In the genomic region with DNA sequence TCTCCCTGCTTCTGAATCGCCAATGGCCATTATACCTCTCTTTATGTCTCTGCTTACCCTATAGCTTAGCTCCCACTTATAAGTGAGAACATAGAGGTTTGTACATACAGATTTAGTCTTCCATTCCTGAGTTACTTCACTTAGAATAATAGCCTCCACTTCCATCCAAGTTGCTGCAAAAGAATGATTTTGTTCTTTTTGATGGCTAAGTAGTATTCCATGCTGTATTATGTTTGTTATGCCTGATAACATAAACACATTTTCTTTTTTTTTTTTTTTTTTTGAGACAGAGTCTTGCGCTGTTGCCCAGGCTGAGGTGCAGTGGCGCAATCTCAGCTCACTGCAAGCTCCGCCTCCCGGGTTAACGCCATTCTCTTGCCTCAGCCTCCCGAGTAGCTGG, we compare ENCODE assay signal across 5 cellular contexts. TPM values are rescaled to one million over a fixed set of nuclear protein-coding genes. Genes with fewer than 3 reads are reported as not detected.
DNase-seq lines count a peak whose midpoint lies in the region; ATAC-seq, FAIRE-seq and TF ChIP-seq lines count a peak whose summit lies in the region.
"Not testable (repeated sequence)": the region's sequence is repeated elsewhere in the genome, so short reads cannot be mapped to it uniquely, and the experiment has no call there.
"Had no signal": no experiment of that assay in that cellular context is flagged by ENCODE, and none has a peak within 500 bp of the region (broad histone marks: within the 10 kb centered on the region; RNA-seq: fewer than 3 reads in every experiment).

No MANE protein-coding gene starts in this region.

- intact Hi-C loops in K562 (cut with micrococcal nuclease); thyroid gland (cut with DNase I): not testable (repeated sequence)

- TF ChIP-seq POLR2A in K562 (conservative IDR thresholded peaks at IDR 0.05); thyroid gland (IDR thresholded peaks at IDR 0.05): not testable (repeated sequence)

- BruUV-seq in K562 (replicated peaks; lab: Mats Ljungman, UMichigan): not testable (repeated sequence)

- ATAC-seq in K562: not testable (repeated sequence)

- not testable (repeated sequence) for H3K9me1 ChIP-seq in K562 (ENCODE audit: control insufficient read depth, insufficient read depth, low read length)

- not testable (repeated sequence) for TF ChIP-seq CTCF in HEK293 (tag by site-specific recombination; IDR thresholded peaks at IDR 0.05); K562 (IDR thresholded peaks at IDR 0.05 in 2 of 3, conservative IDR thresholded peaks at IDR 0.05 in 1 of 3; ENCODE audit: insufficient read depth in 2 of 3, low read depth in 1 of 3, low read length in 3 of 3); thyroid gland (IDR thresholded peaks at IDR 0.05)

- H3K36me3 ChIP-seq in HEK293 (ENCODE audit: control insufficient read depth in 2 of 2, insufficient read depth in 1 of 2, low read length in 2 of 2); K562 (ENCODE audit: control insufficient read depth, insufficient read depth, low read length); thyroid gland: not testable (repeated sequence)

- not testable (repeated sequence) for H3K27me3 ChIP-seq in K562 (ENCODE audit: control insufficient read depth in 2 of 2, insufficient read depth in 2 of 2, low read length in 2 of 2); thyroid gland

- peaks cover 15% of the 10 kb centered on the region for H3K4me1 Mint-ChIP-seq in activated naive CD4-positive, alpha-beta T cell treated with anti-CD3 and anti-CD28 coated beads, Interleukin-2, amount 50 U/mL, for 24 hours

- peak overlapping the region; percentile 23 for H3K27ac Mint-ChIP-seq in activated naive CD4-positive, alpha-beta T cell treated with anti-CD3 and anti-CD28 coated beads, Interleukin-2, amount 50 U/mL, for 24 hours

- DNase-seq in K562 (ENCODE audit: extremely low read depth in 1 of 4, low spot score in 3 of 4); thyroid gland: not testable (repeated sequence)

- not testable (repeated sequence) for TF ChIP-seq RAD21 in K562 (CRISPR knock-in tag; conservative IDR thresholded peaks at IDR 0.05 in 1 of 2, IDR thresholded peaks at IDR 0.05 in 1 of 2)

- TF ChIP-seq EP300 in K562 (IDR thresholded peaks at IDR 0.05; ENCODE audit: low read length): not testable (repeated sequence)

- POLR2A ChIA-PET in HEK293 (lab: Yijun Ruan, JAX); K562 (lab: Yijun Ruan, JAX): not testable (repeated sequence)

- in situ Hi-C loops in K562 (cut with MboI): not testable (repeated sequence)

- H3K9ac ChIP-seq in K562 (ENCODE audit: insufficient read depth in 1 of 2, low read depth in 2 of 2, low read length in 2 of 2): not testable (repeated sequence)

- H3K9me3 ChIP-seq in HEK293 (ENCODE audit: control insufficient read depth, insufficient read depth, low read depth, low read length); K562 (replicated peaks; ENCODE audit: control insufficient read depth, insufficient read depth, low read depth, low read length); thyroid gland: not testable (repeated sequence)

- H3K36me3 Mint-ChIP-seq in activated naive CD4-positive, alpha-beta T cell treated with anti-CD3 and anti-CD28 coated beads, Interleukin-2, amount 50 U/mL, for 24 hours: not testable (repeated sequence)

- WGBS in K562 (ENCODE audit: insufficient coverage, low coverage, missing lambda C conversion rate): 0% methylated on average over 1 of the region's 7 CpGs
- WGBS in thyroid gland, 2 donors: 98% methylated on average over 7 of the region's 7 CpGs

- not testable (repeated sequence) for H3K4me1 ChIP-seq in HEK293 (ENCODE audit: control insufficient read depth, insufficient read depth, low read length); K562 (replicated peaks in 1 of 2; ENCODE audit: control insufficient read depth in 2 of 2, insufficient read depth in 2 of 2, low read length in 2 of 2)
- H3K4me1 ChIP-seq in thyroid gland: peaks cover 8 to 30% of the 10 kb centered on the region in 2 donors

- not testable (repeated sequence) for H3K4me3 ChIP-seq in HEK293 (ENCODE audit: low read depth, low read length); K562; thyroid gland (replicated peaks in 1 of 3)

- CTCF ChIA-PET in HEK293 (lab: Yijun Ruan, JAX); K562 (lab: Yijun Ruan, JAX; ENCODE audit: low intra/inter-chr PET ratio): not testable (repeated sequence)

- H3K79me2 ChIP-seq in K562 (ENCODE audit: control insufficient read depth, insufficient read depth, low read length): not testable (repeated sequence)

- not testable (repeated sequence) for H3K27me3 Mint-ChIP-seq in activated naive CD4-positive, alpha-beta T cell treated with anti-CD3 and anti-CD28 coated beads, Interleukin-2, amount 50 U/mL, for 24 hours

- H3K9me3 Mint-ChIP-seq in activated naive CD4-positive, alpha-beta T cell treated with anti-CD3 and anti-CD28 coated beads, Interleukin-2, amount 50 U/mL, for 24 hours: not testable (repeated sequence)

- not testable (repeated sequence) for H3K4me3 Mint-ChIP-seq in activated naive CD4-positive, alpha-beta T cell treated with anti-CD3 and anti-CD28 coated beads, Interleukin-2, amount 50 U/mL, for 24 hours

- H4K20me1 ChIP-seq in K562 (replicated peaks; ENCODE audit: control insufficient read depth, insufficient read depth, low read length): not testable (repeated sequence)

- not testable (repeated sequence) for H3K27ac ChIP-seq in HEK293 (ENCODE audit: extremely low read depth, low read depth, low read length); K562 (ENCODE audit: extremely low read depth, low read depth, low read length)
- H3K27ac ChIP-seq in thyroid gland: peak overlapping the region in 2 of 3 donors; percentile 5 to 78

- H3K4me2 ChIP-seq in K562 (ENCODE audit: insufficient read depth, low read length): not testable (repeated sequence)

- H2AFZ ChIP-seq in K562 (ENCODE audit: low read depth, low read length): not testable (repeated sequence)

- not testable (repeated sequence) for FAIRE-seq in K562 (lab: Jason Lieb, UNC)

RNA-seq across cellular contexts. Expression of a gene that starts 21.1 kb away (rescaled TPM):
- 0.37 and 0.83 TPM in 2 replicates for total RNA-seq in K562 (2011; cell fraction: chromatin; rRNA removed; ENCODE audit: low replicate concordance)
- total RNA-seq in K562 (2011; cell fraction: nucleolus; rRNA removed): 0.83 and 2.2 TPM in 2 replicates
- total RNA-seq in K562 (2011; cell fraction: nucleoplasm; rRNA removed): 0.53 and 0.73 TPM in 2 replicates
- 0.64 TPM in 1 of 2 replicates, not detected in the other for total RNA-seq in K562 (2014; rRNA removed)
- 0.29 and 0.61 TPM in 2 replicates for total RNA-seq in K562 (2014; rRNA removed; fragmentation: Illumina TruSeq; extraction: Trizol)
- 0.33 and 0.60 TPM in 2 replicates for total RNA-seq in K562 (2015; rRNA removed; fragmentation: Illumina TruSeq; extraction: Trizol)
- total RNA-seq in K562 (2021): 0.85 and 1.00 TPM in 2 replicates
- polyA plus RNA-seq in K562 (2011; rRNA removed): 0.93 and 1.6 TPM in 2 replicates
- polyA plus RNA-seq in K562 (2011; cell fraction: cytosol; rRNA removed): 0.13 and 1.2 TPM in 2 replicates
- polyA plus RNA-seq in K562 (2011; cell fraction: nucleus; rRNA removed): 0.54 and 0.65 TPM in 2 replicates
- polyA plus RNA-seq in K562 (2012): 0.64 and 2.2 TPM in 2 replicates
- 0.61 and 0.96 TPM in 2 replicates for polyA plus RNA-seq in K562 (2014; fragmentation: Illumina TruSeq; extraction: Trizol)
- under 1 TPM; 0.18 to 0.37 TPM for polyA plus RNA-seq in K562 (2014; fragmentation: Nextera tagmentation; extraction: Ambion mirVana)
- 1.1 and 1.6 TPM in 2 replicates for polyA plus RNA-seq in K562 (2014; rRNA removed)
- polyA minus RNA-seq in K562 (2011; rRNA and poly(A)+ RNA removed): 0.42 and 1.9 TPM in 2 replicates
- not detected in 2 replicates for polyA minus RNA-seq in K562 (2011; cell fraction: cytosol; rRNA and poly(A)+ RNA removed)
- polyA minus RNA-seq in K562 (2011; cell fraction: nucleus; rRNA and poly(A)+ RNA removed): 0.40 and 1.4 TPM in 2 replicates
- 1 to 10 TPM; 2.6 to 9.4 (median 3.8) TPM for total RNA-seq in thyroid gland
- total RNA-seq: Daoy had no signal

RNA-seq across cellular contexts. Expression of a gene that starts 21.4 kb away (rescaled TPM):
- total RNA-seq in K562 (2011; cell fraction: chromatin; rRNA removed; ENCODE audit: low replicate concordance): 10.9 and 32.7 TPM in 2 replicates
- total RNA-seq in K562 (2011; cell fraction: nucleolus; rRNA removed): 6.5 and 8.0 TPM in 2 replicates
- total RNA-seq in K562 (2011; cell fraction: nucleoplasm; rRNA removed): 16.4 and 26.8 TPM in 2 replicates
- total RNA-seq in K562 (2014; rRNA removed): 38.9 and 47.9 TPM in 2 replicates
- total RNA-seq in K562 (2014; rRNA removed; fragmentation: Illumina TruSeq; extraction: Trizol): 65.1 and 77.7 TPM in 2 replicates
- 57.5 and 63.2 TPM in 2 replicates for total RNA-seq in K562 (2015; rRNA removed; fragmentation: Illumina TruSeq; extraction: Trizol)
- 41.9 and 46.2 TPM in 2 replicates for total RNA-seq in K562 (2021)
- 52.3 and 71.5 TPM in 2 replicates for polyA plus RNA-seq in K562 (2011; rRNA removed)
- 12.0 and 24.9 TPM in 2 replicates for polyA plus RNA-seq in K562 (2011; cell fraction: cytosol; rRNA removed)
- polyA plus RNA-seq in K562 (2011; cell fraction: nucleus; rRNA removed): 16.6 and 28.1 TPM in 2 replicates
- 25.4 and 33.0 TPM in 2 replicates for polyA plus RNA-seq in K562 (2012)
- polyA plus RNA-seq in K562 (2014; fragmentation: Illumina TruSeq; extraction: Trizol): 47.0 and 51.9 TPM in 2 replicates
- 10 to 100 TPM; 70.1 to 75.0 TPM for polyA plus RNA-seq in K562 (2014; fragmentation: Nextera tagmentation; extraction: Ambion mirVana)
- 54.1 and 56.5 TPM in 2 replicates for polyA plus RNA-seq in K562 (2014; rRNA removed)
- polyA minus RNA-seq in K562 (2011; rRNA and poly(A)+ RNA removed): 38.8 and 40.3 TPM in 2 replicates
- 8.4 and 15.2 TPM in 2 replicates for polyA minus RNA-seq in K562 (2011; cell fraction: cytosol; rRNA and poly(A)+ RNA removed)
- 9.8 and 19.3 TPM in 2 replicates for polyA minus RNA-seq in K562 (2011; cell fraction: nucleus; rRNA and poly(A)+ RNA removed)
- 10 to 100 TPM; 11.1 to 19.2 (median 16.7) TPM for total RNA-seq in thyroid gland

RNA-seq across cellular contexts. Expression of a gene that starts 21.4 kb away (rescaled TPM):
- 19.1 and 30.9 TPM in 2 replicates for total RNA-seq in K562 (2011; cell fraction: chromatin; rRNA removed; ENCODE audit: low replicate concordance)
- total RNA-seq in K562 (2011; cell fraction: nucleolus; rRNA removed): 16.7 and 18.6 TPM in 2 replicates
- total RNA-seq in K562 (2011; cell fraction: nucleoplasm; rRNA removed): 22.8 and 36.6 TPM in 2 replicates
- 25.0 and 26.9 TPM in 2 replicates for total RNA-seq in K562 (2014; rRNA removed)
- 23.6 and 24.5 TPM in 2 replicates for total RNA-seq in K562 (2014; rRNA removed; fragmentation: Illumina TruSeq; extraction: Trizol)
- 26.6 and 27.3 TPM in 2 replicates for total RNA-seq in K562 (2015; rRNA removed; fragmentation: Illumina TruSeq; extraction: Trizol)
- total RNA-seq in K562 (2021): 26.4 and 27.2 TPM in 2 replicates
- polyA plus RNA-seq in K562 (2011; rRNA removed): 14.6 and 18.9 TPM in 2 replicates
- polyA plus RNA-seq in K562 (2011; cell fraction: cytosol; rRNA removed): 9.0 and 9.9 TPM in 2 replicates
- polyA plus RNA-seq in K562 (2011; cell fraction: nucleus; rRNA removed): 12.3 and 17.3 TPM in 2 replicates
- polyA plus RNA-seq in K562 (2012): 11.3 and 18.0 TPM in 2 replicates
- 24.3 and 24.7 TPM in 2 replicates for polyA plus RNA-seq in K562 (2014; fragmentation: Illumina TruSeq; extraction: Trizol)
- 1 to 10 TPM; 5.2 to 7.1 TPM for polyA plus RNA-seq in K562 (2014; fragmentation: Nextera tagmentation; extraction: Ambion mirVana)
- 16.2 and 18.8 TPM in 2 replicates for polyA plus RNA-seq in K562 (2014; rRNA removed)
- 35.3 and 37.1 TPM in 2 replicates for polyA minus RNA-seq in K562 (2011; rRNA and poly(A)+ RNA removed)
- 17.9 and 24.7 TPM in 2 replicates for polyA minus RNA-seq in K562 (2011; cell fraction: cytosol; rRNA and poly(A)+ RNA removed)
- polyA minus RNA-seq in K562 (2011; cell fraction: nucleus; rRNA and poly(A)+ RNA removed): 24.0 and 40.5 TPM in 2 replicates
- 10 to 100 TPM in 3 of 4 donors, 1 to 10 TPM in 1; 9.0 to 14.6 (median 11.5) TPM for total RNA-seq in thyroid gland

RNA-seq across cellular contexts. Expression of a gene that starts 42.0 kb away (rescaled TPM):
- total RNA-seq in K562 (2011; cell fraction: chromatin; rRNA removed; ENCODE audit: low replicate concordance): 0.28 and 0.49 TPM in 2 replicates
- total RNA-seq in K562 (2011; cell fraction: nucleolus; rRNA removed): not detected in 2 replicates
- total RNA-seq in K562 (2011; cell fraction: nucleoplasm; rRNA removed): 0.31 and 0.37 TPM in 2 replicates
- total RNA-seq in K562 (2014; rRNA removed) (0.82 and 2.8 TPM in 2 replicates), K562 (2014; rRNA removed; fragmentation: Illumina TruSeq; extraction: Trizol) (1.8 and 2.0 TPM in 2 replicates), K562 (2015; rRNA removed; fragmentation: Illumina TruSeq; extraction: Trizol) (0.94 and 1.5 TPM in 2 replicates), K562 (2021) (2.0 and 2.3 TPM in 2 replicates), thyroid gland (10 to 100 TPM; 12.3 to 41.3 (median 31.8) TPM)
- polyA plus RNA-seq in K562 (2011; rRNA removed) (0.39 and 0.40 TPM in 2 replicates), K562 (2014; fragmentation: Illumina TruSeq; extraction: Trizol) (1.9 and 2.0 TPM in 2 replicates), K562 (2014; fragmentation: Nextera tagmentation; extraction: Ambion mirVana) (under 1 TPM; 0.48 TPM), K562 (2014; rRNA removed) (1.1 and 1.4 TPM in 2 replicates)
- polyA plus RNA-seq in K562 (2011; cell fraction: cytosol; rRNA removed): 0.09 and 0.29 TPM in 2 replicates
- 0.07 and 0.11 TPM in 2 replicates for polyA plus RNA-seq in K562 (2011; cell fraction: nucleus; rRNA removed)
- 0.90 and 13.2 TPM in 2 replicates for polyA plus RNA-seq in K562 (2012)
- polyA minus RNA-seq in K562 (2011; rRNA and poly(A)+ RNA removed): 0.32 and 0.63 TPM in 2 replicates
- not detected in 2 replicates for polyA minus RNA-seq in K562 (2011; cell fraction: cytosol; rRNA and poly(A)+ RNA removed)
- not detected in 2 replicates for polyA minus RNA-seq in K562 (2011; cell fraction: nucleus; rRNA and poly(A)+ RNA removed)
